ENCODE assay signal across 12 cellular contexts in the genomic region with DNA sequence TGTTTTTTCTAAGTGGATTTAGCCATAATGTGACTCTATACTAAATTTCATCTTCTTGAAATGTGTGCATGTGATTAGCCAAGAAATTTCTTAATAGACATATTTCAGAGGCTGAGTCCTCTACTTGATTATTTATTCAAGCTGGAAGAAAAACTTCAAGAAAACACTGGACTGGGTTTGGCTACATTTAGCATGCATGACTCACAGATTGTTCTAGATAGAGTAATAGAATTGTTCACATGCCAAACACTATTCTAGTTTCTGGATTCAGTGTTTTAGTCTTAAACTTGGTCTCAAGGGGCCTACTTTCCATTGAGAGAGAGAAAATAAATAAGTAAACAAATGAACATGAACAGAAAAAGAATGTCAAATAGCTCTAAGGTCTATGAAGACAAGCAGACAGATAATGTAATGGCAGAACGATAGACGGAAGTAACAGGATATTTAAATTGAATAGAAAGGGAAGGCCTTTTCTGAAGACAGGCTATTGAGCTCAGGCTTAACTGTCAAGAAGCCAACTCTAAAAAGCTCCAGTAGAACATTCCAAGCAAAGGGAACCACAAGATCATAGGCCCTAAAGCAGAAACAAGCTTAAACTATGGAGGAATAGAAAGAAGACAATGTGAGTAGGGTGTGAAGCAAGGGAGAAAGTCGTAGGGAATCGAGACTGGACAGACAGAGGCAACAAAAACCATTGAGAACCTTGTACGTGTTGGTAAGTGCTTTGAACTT.
DNase-seq lines count a peak whose midpoint lies in the region; ATAC-seq and TF ChIP-seq lines count a peak whose summit lies in the region.
"Had no signal": no experiment of that assay in that cellular context is flagged by ENCODE, and none has a peak within 500 bp of the region (broad histone marks: within the 10 kb centered on the region; RNA-seq: fewer than 3 reads in every experiment).

No MANE protein-coding gene starts in this region.

- WGBS in tibial nerve, 2 donors, result 52 to 59% methylated on average over 5 of the region's 5 CpGs

- H3K27ac Mint-ChIP-seq in chondrocyte (ENCODE audit: unreplicated experiment), result peak overlapping the region; percentile 94
- no peak overlapping the region for H3K27ac Mint-ChIP-seq in activated CD4-positive, alpha-beta T cell treated with anti-CD3 and anti-CD28 coated beads, Interleukin-2, amount 10 ng/mL, durations not matched to agents 7 days and 5 days
- H3K27ac Mint-ChIP-seq in activated T-helper 2 cell treated with anti-CD3 and anti-CD28 coated beads, Interferon-gamma antibody, Interleukin-2, Interleukin-4, amounts not matched to agents 10 μg/mL and 5 μg/mL and 100 μg/mL, durations not matched to agents 14 hours and 24 hours and 36 hours, result no peak overlapping the region
- H3K27ac Mint-ChIP-seq: activated naive CD4-positive, alpha-beta T cell treated with anti-CD3 and anti-CD28 coated beads for 36 hours had no signal

- H3K9me3 ChIP-seq in tibial nerve, result no peaks in the 10 kb centered on the region

- no peaks in the 10 kb centered on the region for H3K36me3 ChIP-seq in tibial nerve
- H3K36me3 ChIP-seq: WERI-Rb-1 had no signal

- H3K27ac ChIP-seq in tibial nerve, result peak overlapping the region in 3 of 4 donors; percentile 49 to 81 (median 66)
- H3K27ac ChIP-seq: WERI-Rb-1 had no signal

- TF ChIP-seq CTCF in chondrocyte (IDR thresholded peaks at IDR 0.05) (no peak), tibial nerve (IDR thresholded peaks at IDR 0.05) (no peak)

- intact Hi-C loops in activated T-helper 2 cell treated with anti-CD3 and anti-CD28 coated beads, Interferon-gamma antibody, Interleukin-2, Interleukin-4, amounts not matched to agents 10 μg/mL and 5 μg/mL and 100 μg/mL, durations not matched to agents 14 hours and 24 hours and 36 hours (cut with micrococcal nuclease), result no loop called here

- no peak for ATAC-seq in HG03432 (IDR thresholded peaks at IDR 0.05; ENCODE audit: unreplicated experiment)

- CTCF ChIA-PET in activated CD4-positive, alpha-beta T cell treated with anti-CD3 and anti-CD28 coated beads, Interleukin-2, amount 10 ng/mL, durations not matched to agents 7 days and 5 days (lab: Charles Lee), result no interaction called here

- DNase-seq in HS-5 (ENCODE audit: low read depth) (peak; percentile 85), chondrocyte (ENCODE audit: low spot score) (no peak), kidney tubule cell (ENCODE audit: low spot score) (peak; percentile 71), tibial nerve (ENCODE audit: low spot score in 2 of 2) (peak in 1 of 2 donors; percentile 8), NCI-H748 (lab: John Stamatoyannopoulos, UW; ENCODE audit: unreplicated experiment) (no peak)
- no peak for DNase-seq in activated CD4-positive, alpha-beta T cell treated with anti-CD3 and anti-CD28 coated beads, Interleukin-2, amount 10 ng/mL, durations not matched to agents 7 days and 5 days
- no peak for DNase-seq in activated T-helper 2 cell treated with anti-CD3 and anti-CD28 coated beads, Interferon-gamma antibody, Interleukin-2, Interleukin-4, amounts not matched to agents 10 μg/mL and 5 μg/mL and 100 μg/mL, durations not matched to agents 14 hours and 24 hours and 36 hours (ENCODE audit: low spot score)
- DNase-seq: activated naive CD4-positive, alpha-beta T cell treated with anti-CD3 and anti-CD28 coated beads for 36 hours; head of caudate nucleus; WERI-Rb-1 had no signal

- no peak overlapping the region for H3K4me3 Mint-ChIP-seq in chondrocyte (ENCODE audit: unreplicated experiment)
- no peak overlapping the region for H3K4me3 Mint-ChIP-seq in activated CD4-positive, alpha-beta T cell treated with anti-CD3 and anti-CD28 coated beads, Interleukin-2, amount 10 ng/mL, durations not matched to agents 7 days and 5 days
- no peak overlapping the region for H3K4me3 Mint-ChIP-seq in activated T-helper 2 cell treated with anti-CD3 and anti-CD28 coated beads, Interferon-gamma antibody, Interleukin-2, Interleukin-4, amounts not matched to agents 10 μg/mL and 5 μg/mL and 100 μg/mL, durations not matched to agents 14 hours and 24 hours and 36 hours (ENCODE audit: low read depth)
- H3K4me3 Mint-ChIP-seq: activated naive CD4-positive, alpha-beta T cell treated with anti-CD3 and anti-CD28 coated beads for 36 hours; nephron had no signal

- TF ChIP-seq POLR2A in tibial nerve (IDR thresholded peaks at IDR 0.05), result no peak

- peaks cover 4% of the 10 kb centered on the region for H3K36me3 Mint-ChIP-seq in chondrocyte (ENCODE audit: low read depth)
- no peaks in the 10 kb centered on the region for H3K36me3 Mint-ChIP-seq in activated CD4-positive, alpha-beta T cell treated with anti-CD3 and anti-CD28 coated beads, Interleukin-2, amount 10 ng/mL, durations not matched to agents 7 days and 5 days (ENCODE audit: low read depth)
- H3K36me3 Mint-ChIP-seq in activated T-helper 2 cell treated with anti-CD3 and anti-CD28 coated beads, Interferon-gamma antibody, Interleukin-2, Interleukin-4, amounts not matched to agents 10 μg/mL and 5 μg/mL and 100 μg/mL, durations not matched to agents 14 hours and 24 hours and 36 hours (ENCODE audit: low read depth), result no peaks in the 10 kb centered on the region

- peaks cover 31% of the 10 kb centered on the region for H3K9me3 Mint-ChIP-seq in chondrocyte (ENCODE audit: low read depth)
- H3K9me3 Mint-ChIP-seq in activated CD4-positive, alpha-beta T cell treated with anti-CD3 and anti-CD28 coated beads, Interleukin-2, amount 10 ng/mL, durations not matched to agents 7 days and 5 days, result no peaks in the 10 kb centered on the region
- H3K9me3 Mint-ChIP-seq in activated T-helper 2 cell treated with anti-CD3 and anti-CD28 coated beads, Interferon-gamma antibody, Interleukin-2, Interleukin-4, amounts not matched to agents 10 μg/mL and 5 μg/mL and 100 μg/mL, durations not matched to agents 14 hours and 24 hours and 36 hours, result no peaks in the 10 kb centered on the region
- H3K9me3 Mint-ChIP-seq: activated naive CD4-positive, alpha-beta T cell treated with anti-CD3 and anti-CD28 coated beads for 36 hours had no signal

- H3K4me1 ChIP-seq in tibial nerve, result peaks cover 0 to 11% (median 0%) of the 10 kb centered on the region in 4 donors

- no peaks in the 10 kb centered on the region for H3K27me3 Mint-ChIP-seq in chondrocyte (ENCODE audit: low read depth)
- no peaks in the 10 kb centered on the region for H3K27me3 Mint-ChIP-seq in activated CD4-positive, alpha-beta T cell treated with anti-CD3 and anti-CD28 coated beads, Interleukin-2, amount 10 ng/mL, durations not matched to agents 7 days and 5 days
- no peaks in the 10 kb centered on the region for H3K27me3 Mint-ChIP-seq in activated T-helper 2 cell treated with anti-CD3 and anti-CD28 coated beads, Interferon-gamma antibody, Interleukin-2, Interleukin-4, amounts not matched to agents 10 μg/mL and 5 μg/mL and 100 μg/mL, durations not matched to agents 14 hours and 24 hours and 36 hours (ENCODE audit: low read depth)

- TF ChIP-seq EP300 in tibial nerve (IDR thresholded peaks at IDR 0.05), result no peak

- H3K27me3 ChIP-seq in tibial nerve, result no peaks in the 10 kb centered on the region

- H3K4me1 Mint-ChIP-seq in chondrocyte (ENCODE audit: low read depth), result peaks cover 33% of the 10 kb centered on the region
- H3K4me1 Mint-ChIP-seq in activated CD4-positive, alpha-beta T cell treated with anti-CD3 and anti-CD28 coated beads, Interleukin-2, amount 10 ng/mL, durations not matched to agents 7 days and 5 days, result no peaks in the 10 kb centered on the region
- H3K4me1 Mint-ChIP-seq in activated T-helper 2 cell treated with anti-CD3 and anti-CD28 coated beads, Interferon-gamma antibody, Interleukin-2, Interleukin-4, amounts not matched to agents 10 μg/mL and 5 μg/mL and 100 μg/mL, durations not matched to agents 14 hours and 24 hours and 36 hours (ENCODE audit: low read depth), result no peaks in the 10 kb centered on the region
- H3K4me1 Mint-ChIP-seq: nephron had no signal

- POLR2A ChIA-PET in activated CD4-positive, alpha-beta T cell treated with anti-CD3 and anti-CD28 coated beads, Interleukin-2, amount 10 ng/mL, durations not matched to agents 7 days and 5 days (lab: Charles Lee), result no interaction called here

- no peak overlapping the region for H3K4me3 ChIP-seq in tibial nerve

Comparison
In these comparisons a context has a peak if more than half of its experiments do, and no peak if none do; other contexts are left out.
1. DNase-seq: peak in HS-5 (single experiment) and kidney tubule cell (single experiment); none in chondrocyte (single experiment), activated CD4-positive, alpha-beta T cell treated with anti-CD3 and anti-CD28 coated beads, Interleukin-2, amount 10 ng/mL, durations not matched to agents 7 days and 5 days (single experiment), NCI-H748 (single experiment) and activated T-helper 2 cell treated with anti-CD3 and anti-CD28 coated beads, Interferon-gamma antibody, Interleukin-2, Interleukin-4, amounts not matched to agents 10 μg/mL and 5 μg/mL and 100 μg/mL, durations not matched to agents 14 hours and 24 hours and 36 hours (single experiment).